8 cellular contexts compared by ENCODE assay signal in genomic region chr13:25232937-25233515, GRCh38. TPM values are rescaled to one million over a fixed set of nuclear protein-coding genes. Genes with fewer than 3 reads are reported as not detected.
DNase-seq lines count a peak whose midpoint lies in the region; ATAC-seq and TF ChIP-seq lines count a peak whose summit lies in the region.

No MANE protein-coding gene starts in this region.

- DNase-seq in cardiac muscle cell (ENCODE audit: low read depth in 1 of 2, low spot score in 1 of 2) (peak; percentile 51 to 53), left ventricle myocardium superior (no peak), LNCaP clone FGC (ENCODE audit: low read depth) (peak; percentile 36), SW480 (ENCODE audit: low spot score) (peak; percentile 66), right cardiac atrium (no peak), activated gamma-delta T cell (lab: John Stamatoyannopoulos, UW) (no peak), KG1 (lab: John Stamatoyannopoulos, UW) (no peak)

- WGBS in right cardiac atrium = 20% methylated on average over 2 of the region's 2 CpGs

- no peak for ATAC-seq in left ventricle myocardium superior
- ATAC-seq in right cardiac atrium = peak; percentile 54 to 62

- H3K4me3 ChIP-seq in cardiac muscle cell (no peak overlapping the region), LNCaP clone FGC (ENCODE audit: low read depth, low read length) (no peak overlapping the region), right cardiac atrium (ENCODE audit: low read length) (no peak overlapping the region)

- intact Hi-C loops in left ventricle myocardium superior (cut with micrococcal nuclease) (no loop called here), right cardiac atrium (cut with DNase I) (no loop called here)

- no peaks in the 10 kb centered on the region for H3K9me3 ChIP-seq in cardiac muscle cell (ENCODE audit: low read depth)
- H3K9me3 ChIP-seq in right cardiac atrium (ENCODE audit: control insufficient read depth, low read length) = no peaks in the 10 kb centered on the region

- H3K27ac ChIP-seq in cardiac muscle cell = no peak overlapping the region
- no peak overlapping the region for H3K27ac ChIP-seq in right cardiac atrium (ENCODE audit: low read length)
- H3K27ac ChIP-seq in temporal lobe (ENCODE audit: low read depth, low read length) = peak overlapping the region; percentile 40

- no peaks in the 10 kb centered on the region for H3K36me3 ChIP-seq in cardiac muscle cell

- H3K27me3 ChIP-seq in cardiac muscle cell = no peaks in the 10 kb centered on the region
- H3K27me3 ChIP-seq in right cardiac atrium (ENCODE audit: control insufficient read depth, insufficient read depth) = no peaks in the 10 kb centered on the region

- TF ChIP-seq CTCF in cardiac muscle cell (IDR thresholded peaks at IDR 0.05; ENCODE audit: low read depth, low read length) (peak; percentile 47), LNCaP clone FGC (IDR thresholded peaks at IDR 0.05; ENCODE audit: control insufficient read depth, extremely low read depth, insufficient read depth) (peak; percentile 43)

- H3K4me1 ChIP-seq in cardiac muscle cell (ENCODE audit: low read depth) = no peaks in the 10 kb centered on the region
- H3K4me1 ChIP-seq in right cardiac atrium (ENCODE audit: control insufficient read depth, insufficient read depth, low read length) = no peaks in the 10 kb centered on the region

RNA-seq across cellular contexts. Expression of gene MTMR6, which starts 54.3 kb away (rescaled TPM):
- total RNA-seq in cardiac muscle cell (7.8 and 7.9 TPM in 2 replicates), left ventricle myocardium superior (16.5 TPM), right cardiac atrium (10 to 100 TPM; 15.8 to 17.3 (median 17.0) TPM), temporal lobe (26.1 TPM)
- polyA plus RNA-seq in cardiac muscle cell (11.9 and 12.0 TPM in 2 replicates), right cardiac atrium (7.5 TPM)

Comparison
In these comparisons a context has a peak if more than half of its experiments do, and no peak if none do; other contexts are left out.
1. DNase-seq: peak in cardiac muscle cell (2 of 2), LNCaP clone FGC (single experiment) and SW480 (single experiment); none in left ventricle myocardium superior (single experiment), right cardiac atrium (0 of 3), activated gamma-delta T cell (single experiment) and KG1 (single experiment).